Comparison of ENCODE assay signal across 1 cellular context in the genomic region with DNA sequence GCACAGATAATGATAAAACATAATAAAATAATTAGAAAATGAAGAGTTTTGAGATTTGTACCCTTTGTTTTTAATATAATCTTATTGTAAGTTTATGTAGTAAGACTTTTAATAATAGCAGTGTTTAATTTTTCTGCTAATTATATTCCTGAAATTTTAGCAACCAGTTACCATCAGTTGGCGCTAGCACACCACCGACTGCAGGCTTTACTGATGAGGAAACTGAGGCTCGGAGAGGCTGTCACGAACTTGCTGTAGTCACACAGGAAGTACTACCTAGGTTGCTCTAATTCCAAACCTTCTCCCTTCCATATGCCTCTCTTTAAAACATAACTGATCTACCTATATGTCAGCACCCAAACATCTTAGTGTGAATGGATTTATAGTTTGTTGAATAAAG.
TF ChIP-seq lines count a peak whose summit lies in the region.

No MANE protein-coding gene starts in this region.

TF ChIP-seq in WTC11, 78 proteins besides CTCF, POLR2A, EP300 and RAD21:
- TF ChIP-seq, protein P1, sequence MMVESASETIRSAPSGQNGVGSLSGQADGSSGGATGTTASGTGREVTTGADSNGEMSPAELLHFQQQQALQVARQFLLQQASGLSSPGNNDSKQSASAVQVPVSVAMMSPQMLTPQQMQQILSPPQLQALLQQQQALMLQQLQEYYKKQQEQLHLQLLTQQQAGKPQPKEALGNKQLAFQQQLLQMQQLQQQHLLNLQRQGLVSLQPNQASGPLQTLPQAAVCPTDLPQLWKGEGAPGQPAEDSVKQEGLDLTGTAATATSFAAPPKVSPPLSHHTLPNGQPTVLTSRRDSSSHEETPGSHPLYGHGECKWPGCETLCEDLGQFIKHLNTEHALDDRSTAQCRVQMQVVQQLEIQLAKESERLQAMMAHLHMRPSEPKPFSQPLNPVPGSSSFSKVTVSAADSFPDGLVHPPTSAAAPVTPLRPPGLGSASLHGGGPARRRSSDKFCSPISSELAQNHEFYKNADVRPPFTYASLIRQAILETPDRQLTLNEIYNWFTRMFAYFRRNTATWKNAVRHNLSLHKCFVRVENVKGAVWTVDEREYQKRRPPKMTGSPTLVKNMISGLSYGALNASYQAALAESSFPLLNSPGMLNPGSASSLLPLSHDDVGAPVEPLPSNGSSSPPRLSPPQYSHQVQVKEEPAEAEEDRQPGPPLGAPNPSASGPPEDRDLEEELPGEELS (CRISPR knock-in tag; IDR thresholded peaks at IDR 0.05), result no peak
- TF ChIP-seq TEAD1 (CRISPR knock-in tag; IDR thresholded peaks at IDR 0.05) (no peak), ZNF396 (CRISPR knock-in tag; IDR thresholded peaks at IDR 0.05; ENCODE audit: borderline replicate concordance) (no peak), USF1 (CRISPR knock-in tag; IDR thresholded peaks at IDR 0.05) (no peak), PRRX2 (CRISPR knock-in tag; IDR thresholded peaks at IDR 0.05) (no peak), SMAD3 (CRISPR knock-in tag; IDR thresholded peaks at IDR 0.05; ENCODE audit: borderline replicate concordance) (no peak), ZBTB21 (CRISPR knock-in tag; IDR thresholded peaks at IDR 0.05; ENCODE audit: borderline replicate concordance) (no peak), SMAD4 (CRISPR knock-in tag; IDR thresholded peaks at IDR 0.05) (no peak)
- TF ChIP-seq, protein P2, sequence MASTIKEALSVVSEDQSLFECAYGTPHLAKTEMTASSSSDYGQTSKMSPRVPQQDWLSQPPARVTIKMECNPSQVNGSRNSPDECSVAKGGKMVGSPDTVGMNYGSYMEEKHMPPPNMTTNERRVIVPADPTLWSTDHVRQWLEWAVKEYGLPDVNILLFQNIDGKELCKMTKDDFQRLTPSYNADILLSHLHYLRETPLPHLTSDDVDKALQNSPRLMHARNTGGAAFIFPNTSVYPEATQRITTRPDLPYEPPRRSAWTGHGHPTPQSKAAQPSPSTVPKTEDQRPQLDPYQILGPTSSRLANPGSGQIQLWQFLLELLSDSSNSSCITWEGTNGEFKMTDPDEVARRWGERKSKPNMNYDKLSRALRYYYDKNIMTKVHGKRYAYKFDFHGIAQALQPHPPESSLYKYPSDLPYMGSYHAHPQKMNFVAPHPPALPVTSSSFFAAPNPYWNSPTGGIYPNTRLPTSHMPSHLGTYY (CRISPR knock-in tag; IDR thresholded peaks at IDR 0.05), result no peak
TF ChIP-seq in WTC11: peak in this region for 0.
